15 cellular contexts compared by ENCODE assay signal in the genomic region with DNA sequence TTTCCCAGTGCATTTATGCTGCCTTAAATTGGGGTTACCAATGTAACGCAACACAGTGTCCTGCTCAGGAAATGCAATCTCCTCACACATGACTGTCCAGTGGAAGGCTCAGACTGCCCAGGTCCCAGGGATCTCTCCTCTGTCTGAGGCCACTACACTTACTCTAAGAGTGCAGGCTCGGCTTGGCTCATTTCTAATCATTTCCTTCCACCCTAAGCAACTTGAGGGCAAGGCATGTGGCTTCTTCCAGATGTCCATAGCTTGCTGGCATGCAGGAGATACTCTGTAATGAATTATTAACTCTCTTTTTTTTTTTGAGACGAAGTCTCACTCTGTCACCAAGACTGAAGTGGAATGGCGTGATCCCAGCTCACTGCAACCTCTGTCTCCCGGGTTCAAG. TPM values are rescaled to one million over a fixed set of nuclear protein-coding genes. Genes with fewer than 3 reads are reported as not detected.
DNase-seq lines count a peak whose midpoint lies in the region; ATAC-seq, FAIRE-seq and TF ChIP-seq lines count a peak whose summit lies in the region.
"Had no signal": no experiment of that assay in that cellular context is flagged by ENCODE, and none has a peak within 500 bp of the region (broad histone marks: within the 10 kb centered on the region; RNA-seq: fewer than 3 reads in every experiment).

No MANE protein-coding gene starts in this region.

- H3K4me1 ChIP-seq in SK-N-SH (ENCODE audit: control insufficient read depth in 1 of 2, insufficient read depth in 2 of 2, low read depth in 1 of 2, low read length in 1 of 2) (peaks cover 23 to 42% of the 10 kb centered on the region in 2 experiments; a peak in 3 of 4 replicates), astrocyte (ENCODE audit: insufficient read depth, low read length) (peaks cover 48% of the 10 kb centered on the region), muscle layer of colon (ENCODE audit: insufficient read depth, low read length) (peaks cover 32% of the 10 kb centered on the region)

- H3K36me3 Mint-ChIP-seq in astrocyte (ENCODE audit: low read depth, unreplicated experiment), result peaks cover 34% of the 10 kb centered on the region
- H3K36me3 Mint-ChIP-seq in activated T-helper 1 cell treated with anti-CD3 and anti-CD28 coated beads, Interleukin-12 subunit alpha, Interleukin-12 subunit beta, Interleukin-2, Interleukin-4 antibody, amounts not matched to agents 30 ng/mL and 10 ng/mL and 1 ng/mL, durations not matched to agents 14 hours and 24 hours and 36 hours (ENCODE audit: low read depth), result peaks cover 60% of the 10 kb centered on the region

- no peaks in the 10 kb centered on the region for H3K9me3 Mint-ChIP-seq in astrocyte (ENCODE audit: unreplicated experiment)
- H3K9me3 Mint-ChIP-seq in activated T-helper 1 cell treated with anti-CD3 and anti-CD28 coated beads, Interleukin-12 subunit alpha, Interleukin-12 subunit beta, Interleukin-2, Interleukin-4 antibody, amounts not matched to agents 30 ng/mL and 10 ng/mL and 1 ng/mL, durations not matched to agents 14 hours and 24 hours and 36 hours, result no peaks in the 10 kb centered on the region

- H3K9me2 ChIP-seq in SK-N-SH, result no peaks in the 10 kb centered on the region

- peaks cover 33% of the 10 kb centered on the region for H3F3A ChIP-seq in SK-N-SH (replicated peaks; ENCODE audit: insufficient read depth)

- no peak for FAIRE-seq in astrocyte (lab: Jason Lieb, UNC)

- H3K36me3 ChIP-seq in SK-N-SH (replicated peaks in 1 of 2; ENCODE audit: control insufficient read depth in 1 of 2, insufficient read depth in 2 of 2, low read length in 1 of 2) (peaks cover 14 to 23% of the 10 kb centered on the region in 2 experiments), astrocyte (ENCODE audit: insufficient read depth, low read length) (peaks cover 23% of the 10 kb centered on the region), muscle layer of colon (ENCODE audit: insufficient read depth, low read length) (peaks cover 83% of the 10 kb centered on the region), H7 (replicated peaks; ENCODE audit: control insufficient read depth, insufficient read depth, low read length) (peaks cover 15% of the 10 kb centered on the region)

- TF ChIP-seq EP300 in SK-N-SH (IDR thresholded peaks at IDR 0.05; ENCODE audit: borderline replicate concordance in 1 of 2, low read depth in 1 of 2, low read length in 1 of 2), result no peak

- H3K79me2 ChIP-seq in SK-N-SH (ENCODE audit: insufficient read depth) (no peaks in the 10 kb centered on the region), astrocyte (ENCODE audit: insufficient read depth, low read length) (no peaks in the 10 kb centered on the region)

- H3K27ac Mint-ChIP-seq in astrocyte (ENCODE audit: unreplicated experiment), result peak overlapping the region; percentile 79
- H3K27ac Mint-ChIP-seq in activated T-helper 1 cell treated with anti-CD3 and anti-CD28 coated beads, Interleukin-12 subunit alpha, Interleukin-12 subunit beta, Interleukin-2, Interleukin-4 antibody, amounts not matched to agents 30 ng/mL and 10 ng/mL and 1 ng/mL, durations not matched to agents 14 hours and 24 hours and 36 hours, result no peak overlapping the region

- H4K20me1 ChIP-seq in SK-N-SH (ENCODE audit: insufficient read depth) (no peaks in the 10 kb centered on the region), astrocyte (ENCODE audit: insufficient read depth, low read length) (peaks cover 16% of the 10 kb centered on the region)

- TF ChIP-seq RAD21 in SK-N-SH (IDR thresholded peaks at IDR 0.05; ENCODE audit: low read length), result no peak

- H3K4me3 ChIP-seq in SK-N-SH (ENCODE audit: low read depth in 2 of 2, low read length in 1 of 2) (no peak overlapping the region), astrocyte (ENCODE audit: insufficient read depth, low read depth, low read length) (no peak overlapping the region), muscle layer of colon (ENCODE audit: low read depth in 1 of 2, low read length in 2 of 2) (no peak overlapping the region), H7 (ENCODE audit: insufficient read depth, low read depth, low read length) (no peak overlapping the region)

- H3K4me1 Mint-ChIP-seq in astrocyte (ENCODE audit: low read depth, unreplicated experiment), result peaks cover 49% of the 10 kb centered on the region
- H3K4me1 Mint-ChIP-seq in activated T-helper 1 cell treated with anti-CD3 and anti-CD28 coated beads, Interleukin-12 subunit alpha, Interleukin-12 subunit beta, Interleukin-2, Interleukin-4 antibody, amounts not matched to agents 30 ng/mL and 10 ng/mL and 1 ng/mL, durations not matched to agents 14 hours and 24 hours and 36 hours (ENCODE audit: low read depth), result peaks cover 11% of the 10 kb centered on the region
- H3K4me1 Mint-ChIP-seq: immature natural killer cell had no signal

- 89% methylated on average over 5 of the region's 5 CpGs for WGBS in SK-N-SH (ENCODE audit: low lambda C conversion rate)

- CTCF ChIA-PET in SK-N-SH (lab: Yijun Ruan, JAX), result interaction anchor here (1.0 to 3.4 kb wide), 3 partner anchors 13 to 67 kb away, joined by 3 to 28 read pairs (median 4); no protein-coding TSS in a partner anchor

- POLR2A ChIA-PET in SK-N-SH (lab: Yijun Ruan, JAX), result no interaction called here

- H3K27ac ChIP-seq in SK-N-SH (ENCODE audit: low read depth in 2 of 2, low read length in 1 of 2) (peak overlapping the region in 1 of 2 experiments; percentile 85; a peak in 3 of 4 replicates), astrocyte (ENCODE audit: low read depth, low read length) (peak overlapping the region; percentile 82), muscle layer of colon (ENCODE audit: low read depth, low read length) (peak overlapping the region; percentile 37), temporal lobe (ENCODE audit: low read depth, low read length) (peak overlapping the region; percentile 81)
- H3K27ac ChIP-seq: 22Rv1 had no signal

- H3K9me3 ChIP-seq in SK-N-SH, result no peaks in the 10 kb centered on the region
- no peaks in the 10 kb centered on the region for H3K9me3 ChIP-seq in astrocyte (ENCODE audit: insufficient read depth, low read depth, low read length)
- no peaks in the 10 kb centered on the region for H3K9me3 ChIP-seq in muscle layer of colon (ENCODE audit: low read length)

- no peak overlapping the region for H3K9ac ChIP-seq in SK-N-SH
- peak overlapping the region; percentile 68 for H3K9ac ChIP-seq in astrocyte (ENCODE audit: low read length)
- H3K9ac ChIP-seq in muscle layer of colon (ENCODE audit: low read length), result no peak overlapping the region

- no peaks in the 10 kb centered on the region for H3K27me3 ChIP-seq in SK-N-SH (ENCODE audit: insufficient read depth)
- H3K27me3 ChIP-seq in astrocyte (ENCODE audit: insufficient read depth, low read length), result no peaks in the 10 kb centered on the region
- H3K27me3 ChIP-seq in muscle layer of colon (ENCODE audit: control insufficient read depth in 1 of 2, insufficient read depth in 2 of 2, low read length in 2 of 2), result no peaks in the 10 kb centered on the region
- no peaks in the 10 kb centered on the region for H3K27me3 ChIP-seq in H7 (ENCODE audit: control insufficient read depth, insufficient read depth, low read length)

- intact Hi-C loops in activated T-helper 1 cell treated with anti-CD3 and anti-CD28 coated beads, Interleukin-12 subunit alpha, Interleukin-12 subunit beta, Interleukin-2, Interleukin-4 antibody, amounts not matched to agents 30 ng/mL and 10 ng/mL and 1 ng/mL, durations not matched to agents 14 hours and 24 hours and 36 hours (cut with micrococcal nuclease), result no loop called here

- no peak overlapping the region for H3K4me3 Mint-ChIP-seq in astrocyte (ENCODE audit: unreplicated experiment)
- no peak overlapping the region for H3K4me3 Mint-ChIP-seq in activated T-helper 1 cell treated with anti-CD3 and anti-CD28 coated beads, Interleukin-12 subunit alpha, Interleukin-12 subunit beta, Interleukin-2, Interleukin-4 antibody, amounts not matched to agents 30 ng/mL and 10 ng/mL and 1 ng/mL, durations not matched to agents 14 hours and 24 hours and 36 hours
- H3K4me3 Mint-ChIP-seq: immature natural killer cell had no signal

- H2AFZ ChIP-seq in SK-N-SH (ENCODE audit: low read depth) (no peak overlapping the region), astrocyte (ENCODE audit: low read depth, low read length) (no peak overlapping the region)

- no peak for ATAC-seq in SK-N-SH treated with all-trans-retinoic acid at 6 μM for 48 hours

- TF ChIP-seq CTCF in SK-N-SH (IDR thresholded peaks at IDR 0.05) (no peak), astrocyte (IDR thresholded peaks at IDR 0.05; ENCODE audit: insufficient read depth, low read depth, low read length) (no peak)

- no peaks in the 10 kb centered on the region for H3K27me3 Mint-ChIP-seq in astrocyte (ENCODE audit: low read depth, unreplicated experiment)
- no peaks in the 10 kb centered on the region for H3K27me3 Mint-ChIP-seq in activated T-helper 1 cell treated with anti-CD3 and anti-CD28 coated beads, Interleukin-12 subunit alpha, Interleukin-12 subunit beta, Interleukin-2, Interleukin-4 antibody, amounts not matched to agents 30 ng/mL and 10 ng/mL and 1 ng/mL, durations not matched to agents 14 hours and 24 hours and 36 hours (ENCODE audit: insufficient read depth)

- DNase-seq in SK-N-SH (no peak), astrocyte (ENCODE audit: low read depth) (peak; percentile 14), NCI-H1105 treated with DMSO at 0.1 percent for 48 hours (lab: John Stamatoyannopoulos, UW) (no peak), H7 (no peak)
- DNase-seq in activated T-helper 1 cell treated with anti-CD3 and anti-CD28 coated beads, Interleukin-12 subunit alpha, Interleukin-12 subunit beta, Interleukin-2, Interleukin-4 antibody, amounts not matched to agents 30 ng/mL and 10 ng/mL and 1 ng/mL, durations not matched to agents 14 hours and 24 hours and 36 hours (ENCODE audit: low spot score), result no peak
- DNase-seq: central memory CD4-positive, alpha-beta T cell; immature natural killer cell; NCI-H526; SHP77 had no signal

- H3K4me2 ChIP-seq in SK-N-SH (peak overlapping the region; percentile 61), astrocyte (ENCODE audit: low read length) (peak overlapping the region; percentile 64)

RNA-seq across cellular contexts. Expression of a gene that starts 23.7 kb away (rescaled TPM):
- 0.21 TPM in 1 of 2 replicates, not detected in the other for polyA plus RNA-seq in SK-N-SH (2012; rRNA removed)
- polyA plus RNA-seq in SK-N-SH (2012; cell fraction: cytosol; rRNA removed), result 0.10 and 0.29 TPM in 2 replicates
- polyA plus RNA-seq in SK-N-SH (2012; cell fraction: nucleus; rRNA removed), result 0.14 and 0.62 TPM in 2 replicates
- total RNA-seq in astrocyte (1.5 and 2.3 TPM in 2 replicates), temporal lobe (1.7 TPM)
- 4.9 and 5.1 TPM in 2 replicates for total RNA-seq in H7 (2014; rRNA removed; shearing (Covaris generic))
- total RNA-seq in activated T-helper 1 cell treated with anti-CD3 and anti-CD28 coated beads, Interleukin-12 subunit alpha, Interleukin-12 subunit beta, Interleukin-2, Interleukin-4 antibody, amounts not matched to agents 30 ng/mL and 10 ng/mL and 1 ng/mL, durations not matched to agents 14 hours and 24 hours and 36 hours, result not detected in 2 replicates
- total RNA-seq: HT-29 had no signal
- polyA plus RNA-seq: immature natural killer cell, neural cell had no signal

RNA-seq across cellular contexts. Expression of a gene that starts 49.1 kb away (rescaled TPM):
- polyA plus RNA-seq in SK-N-SH (2012; rRNA removed), result 50.9 and 53.6 TPM in 2 replicates
- 42.2 and 48.2 TPM in 2 replicates for polyA plus RNA-seq in SK-N-SH (2012; cell fraction: cytosol; rRNA removed)
- 59.9 and 66.6 TPM in 2 replicates for polyA plus RNA-seq in SK-N-SH (2012; cell fraction: nucleus; rRNA removed)
- 102 and 122 TPM in 2 replicates for total RNA-seq in astrocyte
- total RNA-seq in temporal lobe, result 3.2 TPM
- 42.1 and 67.3 TPM in 2 replicates for total RNA-seq in H7 (2014; rRNA removed; shearing (Covaris generic))
- total RNA-seq in activated T-helper 1 cell treated with anti-CD3 and anti-CD28 coated beads, Interleukin-12 subunit alpha, Interleukin-12 subunit beta, Interleukin-2, Interleukin-4 antibody, amounts not matched to agents 30 ng/mL and 10 ng/mL and 1 ng/mL, durations not matched to agents 14 hours and 24 hours and 36 hours, result 216 and 239 TPM in 2 replicates
- polyA plus RNA-seq: neural cell had no signal

Comparison
In these comparisons a context has a peak if more than half of its experiments do, and no peak if none do; other contexts are left out.
1. RNA of a gene that starts 49.1 kb away (total RNA-seq): 216 to 239 TPM in activated T-helper 1 cell treated with anti-CD3 and anti-CD28 coated beads, Interleukin-12 subunit alpha, Interleukin-12 subunit beta, Interleukin-2, Interleukin-4 antibody, amounts not matched to agents 30 ng/mL and 10 ng/mL and 1 ng/mL, durations not matched to agents 14 hours and 24 hours and 36 hours, 102 to 122 TPM in astrocyte and 42.1 to 67.3 TPM in H7; 3.2 TPM in temporal lobe (single experiment); every median in the first group is over 10 times any median in the second.